8 cellular contexts compared by ENCODE assay signal in the genomic region with DNA sequence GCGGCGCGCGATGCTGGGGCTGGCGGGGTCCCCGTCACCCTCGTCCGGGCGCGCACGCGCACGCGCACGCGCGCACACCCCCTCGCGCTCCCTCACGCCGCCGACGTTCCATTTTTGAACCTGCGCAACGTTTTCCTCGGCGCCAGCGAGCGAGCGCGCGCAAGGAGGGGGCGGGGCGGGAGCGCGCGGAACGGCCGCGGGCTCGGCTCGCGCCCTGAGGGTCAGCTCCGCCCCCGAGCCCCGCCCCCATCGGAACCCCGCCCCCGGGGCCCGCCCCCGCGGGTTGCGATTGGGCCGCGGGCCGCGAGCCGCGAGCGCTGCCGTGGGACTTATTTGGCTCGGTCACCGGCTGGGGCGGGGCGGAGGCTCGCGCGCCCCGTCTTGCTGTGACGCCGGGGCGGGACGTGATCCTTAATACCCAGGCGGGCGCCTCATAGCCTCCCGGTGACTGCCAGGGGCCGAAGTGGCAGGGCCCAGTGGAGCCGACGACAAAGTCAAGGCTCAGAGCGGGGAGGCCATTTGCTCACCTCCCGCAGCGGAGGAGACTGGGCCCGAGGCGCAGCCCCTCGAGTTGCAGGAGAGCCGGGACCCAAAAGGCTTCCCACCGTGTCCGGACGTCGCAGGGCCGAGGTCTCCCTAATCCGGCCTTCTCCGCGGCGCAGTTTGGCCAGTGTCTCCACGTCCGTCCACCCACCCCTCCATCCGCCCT. TPM values are rescaled to one million over a fixed set of nuclear protein-coding genes. Genes with fewer than 3 reads are reported as not detected.
DNase-seq lines count a peak whose midpoint lies in the region; ATAC-seq, FAIRE-seq and TF ChIP-seq lines count a peak whose summit lies in the region.

Gene CBX7, minus strand, starts transcription at position 170 of the 709 bp plus-strand sequence. CDS start 236 bp downstream, outside the sequence.

- DNase-seq in 8988T (peak; percentile 87), NCI-H2227 (lab: John Stamatoyannopoulos, UW; ENCODE audit: unreplicated experiment) (peak; percentile 90), kidney (peak; percentile 98)
- DNase-seq in central memory CD8-positive, alpha-beta T cell (ENCODE audit: low spot score in 2 of 2) = peak; percentile 83 to 90
- peak; percentile 72 to 95 for DNase-seq in stimulated activated CD4-positive, alpha-beta T cell treated with anti-CD3 and anti-CD28 coated beads, Interleukin-15, amount 100 ng/mL, for 48 hours (ENCODE audit: low read depth in 2 of 2)

- peak within 1 kb of the TSS; percentile 86 to 87 for H3K4me3 ChIP-seq in kidney (ENCODE audit: low read length in 2 of 2)

- peaks cover 41% of the 10 kb centered on the region for H3K4me1 Mint-ChIP-seq in central memory CD8-positive, alpha-beta T cell

- peak within 1 kb of the TSS; percentile 87 to 96 for H3K27ac ChIP-seq in kidney (ENCODE audit: low read depth in 2 of 2, low read length in 2 of 2)

- FAIRE-seq in kidney (lab: Jason Lieb, UNC) = no peak

- no peaks in the 10 kb centered on the region for H3K9me3 ChIP-seq in kidney (ENCODE audit: control insufficient read depth in 1 of 2, low read length in 2 of 2)

- H3K27ac Mint-ChIP-seq in central memory CD8-positive, alpha-beta T cell (ENCODE audit: low read depth) = peak within 1 kb of the TSS; percentile 94

- no peaks in the 10 kb centered on the region for H3K36me3 Mint-ChIP-seq in central memory CD8-positive, alpha-beta T cell (ENCODE audit: insufficient read depth)

- intact Hi-C loops in kidney (cut with DNase I) = no loop called here

- peak within 1 kb of the TSS; percentile 95 for H3K4me3 Mint-ChIP-seq in central memory CD8-positive, alpha-beta T cell

- H3K36me3 ChIP-seq in kidney (ENCODE audit: control insufficient read depth in 1 of 2, insufficient read depth in 2 of 2, low read length in 2 of 2) = peaks cover 4 to 5% of the 10 kb centered on the region in 2 donors

- ATAC-seq in GM18511 (IDR thresholded peaks at IDR 0.05; ENCODE audit: unreplicated experiment) (peak; percentile 79), HG03039 (IDR thresholded peaks at IDR 0.05; ENCODE audit: unreplicated experiment) (peak; percentile 68)
- peak; percentile 84 to 85 for ATAC-seq in activated CD4-positive, CD25-positive, alpha-beta regulatory T cell treated with anti-CD3 and anti-CD28 coated beads, Interleukin-2, amount 50 U/mL, for 24 hours
- peak; percentile 84 for ATAC-seq in central memory CD8-positive, alpha-beta T cell (replicated peaks; ENCODE audit: extremely low read depth, poor library complexity, severe bottlenecking)

- no peaks in the 10 kb centered on the region for H3K9me3 Mint-ChIP-seq in central memory CD8-positive, alpha-beta T cell

- H3K4me1 ChIP-seq in kidney (ENCODE audit: control insufficient read depth in 1 of 2, insufficient read depth in 1 of 2, low read depth in 1 of 2, low read length in 2 of 2) = peaks cover 6 to 23% of the 10 kb centered on the region in 2 donors

- peak within 1 kb of the TSS; percentile 94 for H3K9ac ChIP-seq in kidney (ENCODE audit: low read length in 2 of 2)

- H3K27me3 Mint-ChIP-seq in central memory CD8-positive, alpha-beta T cell = peaks cover 17% of the 10 kb centered on the region

- peak; percentile 12 for TF ChIP-seq CTCF in kidney (IDR thresholded peaks at IDR 0.05; ENCODE audit: borderline replicate concordance, extremely low read depth, insufficient read depth)

RNA-seq across cellular contexts. Expression of gene CBX7, which starts in this region (rescaled TPM):
- total RNA-seq in kidney = 65.2 TPM
- polyA plus RNA-seq in kidney (ENCODE audit: insufficient read depth, low read depth, low replicate concordance) = 39.3 TPM

Comparison
In these comparisons a context has a peak if more than half of its experiments do, and no peak if none do; other contexts are left out.
1. Peak in every context shown above with its lines: DNase-seq, ATAC-seq, H3K4me3 ChIP-seq and H3K27ac ChIP-seq.